22 cellular contexts compared by ENCODE assay signal in the genomic region with DNA sequence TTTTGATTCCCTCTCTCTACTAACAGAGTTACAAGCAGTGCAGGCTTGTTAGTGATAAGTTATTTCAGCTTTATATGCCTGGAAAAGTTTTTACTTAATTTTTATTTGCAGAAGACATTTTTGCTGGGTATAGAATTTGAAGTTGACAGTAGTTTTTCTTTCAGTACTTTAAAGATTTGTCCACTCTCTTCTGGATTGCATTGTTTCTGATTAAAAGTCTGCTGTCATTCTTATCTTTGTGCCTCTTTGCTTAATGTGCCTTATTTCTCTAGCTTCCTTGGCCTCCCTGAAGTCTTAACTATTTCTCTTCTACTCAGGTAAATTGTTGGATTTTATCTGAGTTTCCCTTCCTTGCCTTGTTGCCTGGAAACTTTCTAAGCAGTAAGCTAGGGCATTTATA.
"Had no signal": no experiment of that assay in that cellular context is flagged by ENCODE, and none has a peak within 500 bp of the region (broad histone marks: within the 10 kb centered on the region; RNA-seq: fewer than 3 reads in every experiment).

No MANE protein-coding gene starts in this region.

- DNase-seq: IMR-90, Kasumi-1, MM.1S, NCI-H1092 treated with DMSO at 0.1 percent for 48 hours, NCI-H1436, NCI-H187, NCI-H2029, NCI-H2081 treated with DMSO at 0.1 percent for 48 hours, NCI-H2171, NCI-H226, NCI-H446, NCI-H510A, NCI-H524 treated with DMSO at 0.1 percent for 48 hours, NCI-H69, NCI-H774, Right ventricle myocardium superior, RPMI8226, SIG-M5 had no signal

- FAIRE-seq: RCC 7860 had no signal

- H3K9ac ChIP-seq: KMS-11 had no signal

- H3K27me3 ChIP-seq: SJSA1 had no signal

- H3K4me3 ChIP-seq: SJSA1, SK-N-MC had no signal

- H3K4me2 ChIP-seq: KMS-11 had no signal

- H3K4me1 ChIP-seq: SJSA1 had no signal

- H3K27ac ChIP-seq: KMS-11, SJSA1, SK-N-MC had no signal
